ENCODE assay signal across 1 cellular context in genomic region chr7:92832623-92833023, GRCh38.
TF ChIP-seq lines count a peak whose summit lies in the region.

No MANE protein-coding gene starts in this region.

TF ChIP-seq in WTC11, 78 proteins besides CTCF, POLR2A, EP300 and RAD21 (continued from another document):
- no peak for TF ChIP-seq IRF1 (CRISPR knock-in tag; IDR thresholded peaks at IDR 0.05)
- TF ChIP-seq PRRX2 (CRISPR knock-in tag; IDR thresholded peaks at IDR 0.05) = no peak
- no peak for TF ChIP-seq RELA (CRISPR knock-in tag; IDR thresholded peaks at IDR 0.05; ENCODE audit: borderline replicate concordance)
TF ChIP-seq in WTC11: peak in this region for 2.
